8 cellular contexts compared by ENCODE assay signal in genomic region chr16:15897834-15898254, GRCh38. TPM values are rescaled to one million over a fixed set of nuclear protein-coding genes. Genes with fewer than 3 reads are reported as not detected.
DNase-seq lines count a peak whose midpoint lies in the region; ATAC-seq, FAIRE-seq and TF ChIP-seq lines count a peak whose summit lies in the region.

No MANE protein-coding gene starts in this region.

- no peaks in the 10 kb centered on the region for H3K36me3 ChIP-seq in H1 (ENCODE audit: control insufficient read depth in 2 of 4, insufficient read depth in 4 of 4, low read length in 3 of 4)
- H3K36me3 ChIP-seq in esophagus squamous epithelium: no peaks in the 10 kb centered on the region

- no peak overlapping the region for H3K14ac ChIP-seq in H1 (ENCODE audit: insufficient read length)

- H3K23me2 ChIP-seq in H1 (ENCODE audit: low read depth, low read length): peaks cover 3% of the 10 kb centered on the region; the same call in 1 of the 2 replicates

- H4K91ac ChIP-seq in H1 (replicated peaks; ENCODE audit: insufficient read length, low read length): no peak overlapping the region

- H3K27ac ChIP-seq in H1 (ENCODE audit: low read depth, low read length): no peak overlapping the region
- H3K27ac ChIP-seq in esophagus squamous epithelium: no peak overlapping the region

- intact Hi-C loops in esophagus squamous epithelium (cut with DNase I): no loop called here

- no peak overlapping the region for H4K5ac ChIP-seq in H1 (ENCODE audit: insufficient read length, low read depth, low read length)

- no peak overlapping the region for H3K23ac ChIP-seq in H1 (ENCODE audit: insufficient read length)

- TF ChIP-seq RAD21 in H1 (IDR thresholded peaks at IDR 0.05 in 1 of 2, conservative IDR thresholded peaks at IDR 0.05 in 1 of 2; ENCODE audit: low read depth in 2 of 2, low read length in 2 of 2): no peak

- no peaks in the 10 kb centered on the region for H3K9me3 ChIP-seq in H1 (ENCODE audit: insufficient read depth in 2 of 2, low read depth in 1 of 2, low read length in 1 of 2)
- H3K9me3 ChIP-seq in esophagus squamous epithelium: no peaks in the 10 kb centered on the region

- CTCF ChIA-PET in AG04449 (lab: Yijun Ruan, JAX): interaction anchor here (5.4 kb wide), 1 partner anchor 10 kb away, joined by 24 read pairs; the partner anchor contains the start of gene CEP20
- CTCF ChIA-PET in H1 (lab: Charles Lee; ENCODE audit: partially characterized antibody): interaction anchor here (0.8 to 1.0 kb wide), 2 partner anchors 24 to 164 kb away, joined by 3 read pairs; no protein-coding TSS in a partner anchor

- peak overlapping the region; percentile 40 for H2AFZ ChIP-seq in H1 (ENCODE audit: low read length)

- POLR2A ChIA-PET in AG04449 (lab: Yijun Ruan, JAX) (no interaction called here), H1 (lab: Charles Lee; ENCODE audit: partially characterized antibody) (interaction anchor here (1.0 to 3.9 kb wide), 3 partner anchors 10 to 71 kb away, joined by 3 to 20 read pairs (median 3); partner anchors contain the start of gene CEP20)

- no peak overlapping the region for H2AK5ac ChIP-seq in H1 (ENCODE audit: low read depth, low read length)

- no peak overlapping the region for H3K4ac ChIP-seq in H1 (replicated peaks; ENCODE audit: insufficient read length, low read depth, low read length)

- TF ChIP-seq CTCF in AG04449 (IDR thresholded peaks at IDR 0.05; ENCODE audit: insufficient read depth, low read length, missing control alignments) (no peak), H1 (IDR thresholded peaks at IDR 0.05; ENCODE audit: control extremely low read depth in 1 of 3, insufficient read depth in 1 of 3, low read depth in 1 of 3, low read length in 3 of 3) (no peak), esophagus squamous epithelium (IDR thresholded peaks at IDR 0.05) (no peak)

- FAIRE-seq in H1 (lab: Jason Lieb, UNC): no peak

- no peaks in the 10 kb centered on the region for H3K4me1 ChIP-seq in H1 (replicated peaks in 1 of 4; ENCODE audit: control insufficient read depth in 3 of 4, insufficient read depth in 4 of 4, low read length in 3 of 4)
- H3K4me1 ChIP-seq in esophagus squamous epithelium: peaks cover 7 to 77% (median 12%) of the 10 kb centered on the region in 3 donors

- no peak overlapping the region for H2BK120ac ChIP-seq in H1 (replicated peaks; ENCODE audit: low read depth, low read length)

- no peak overlapping the region for H2BK5ac ChIP-seq in H1 (ENCODE audit: low read depth, low read length)

- H2BK12ac ChIP-seq in H1 (ENCODE audit: low read depth, low read length): peak overlapping the region; percentile 85; the same call in 1 of the 2 replicates

- H4K8ac ChIP-seq in H1 (ENCODE audit: extremely low read depth, insufficient read depth, low read length): no peak overlapping the region

- no peak overlapping the region for H3K56ac ChIP-seq in H1 (replicated peaks; ENCODE audit: insufficient read length, low read depth, low read length)

- no peak overlapping the region for H2BK20ac ChIP-seq in H1 (ENCODE audit: low read length)

- TF ChIP-seq POLR2A in H1 (IDR thresholded peaks at IDR 0.05; ENCODE audit: control extremely low read depth in 1 of 2, low read depth in 2 of 2, low read length in 2 of 2): no peak
- no peak for TF ChIP-seq POLR2A in esophagus squamous epithelium (IDR thresholded peaks at IDR 0.05)

- no peak overlapping the region for H3K18ac ChIP-seq in H1 (ENCODE audit: extremely low read depth, low read length)

- peak overlapping the region; percentile 12; the same call in 1 of the 2 replicates for H3K4me3 ChIP-seq in AG04449 (ENCODE audit: low read depth, low read length)
- H3K4me3 ChIP-seq in H1 (ENCODE audit: extremely low read depth in 1 of 4, insufficient read depth in 2 of 4, low read depth in 3 of 4, low read length in 4 of 4): no peak overlapping the region
- no peak overlapping the region for H3K4me3 ChIP-seq in esophagus squamous epithelium

- ATAC-seq in GM19452 (IDR thresholded peaks at IDR 0.05; ENCODE audit: unreplicated experiment): peak; percentile 48
- no peak for ATAC-seq in HG03378 (IDR thresholded peaks at IDR 0.05; ENCODE audit: unreplicated experiment)

- H4K20me1 ChIP-seq in H1 (replicated peaks in 1 of 2; ENCODE audit: control insufficient read depth in 1 of 2, insufficient read depth in 2 of 2, low read length in 2 of 2): no peaks in the 10 kb centered on the region

- no peaks in the 10 kb centered on the region for H3K79me1 ChIP-seq in H1 (ENCODE audit: low read depth, low read length)

- H3K27me3 ChIP-seq in H1 (replicated peaks in 1 of 4; ENCODE audit: control insufficient read depth in 3 of 4, extremely low read depth in 1 of 4, insufficient read depth in 3 of 4, low read length in 3 of 4) (no peaks in the 10 kb centered on the region), esophagus squamous epithelium (no peaks in the 10 kb centered on the region)

- H3K9ac ChIP-seq in H1 (replicated peaks in 1 of 4; ENCODE audit: extremely low read depth in 1 of 4, low read depth in 3 of 4, low read length in 3 of 4): no peak overlapping the region

- no peak overlapping the region for H3K4me2 ChIP-seq in H1 (ENCODE audit: insufficient read depth in 1 of 2, low read depth in 2 of 2, low read length in 2 of 2)

- DNase-seq in AG04449 (ENCODE audit: low read depth, low spot score) (no peak), MV-4-11 (lab: John Stamatoyannopoulos, UW) (peak; percentile 81), H1 (ENCODE audit: low read depth in 1 of 2, low spot score in 2 of 2) (no peak), NCI-H128 (lab: John Stamatoyannopoulos, UW; ENCODE audit: unreplicated experiment) (no peak), occipital lobe (lab: John Stamatoyannopoulos, UW) (no peak), esophagus squamous epithelium (lab: John Stamatoyannopoulos, UW) (no peak)

- H2BK15ac ChIP-seq in H1 (ENCODE audit: low read length): 0 out of 2 replicates have a peak overlapping the region, but pooled peaks have one; percentile 72

- no peaks in the 10 kb centered on the region for H3K79me2 ChIP-seq in H1 (ENCODE audit: control insufficient read depth in 1 of 2, insufficient read depth in 2 of 2, low read length in 2 of 2)

- WGBS in H1 (ENCODE audit: extremely low coverage in 1 of 2, insufficient coverage in 1 of 2, insufficient read length in 1 of 2, insufficient replicate concordance in 2 of 2, low coverage in 1 of 2, low lambda C conversion rate in 2 of 2, missing lambda C conversion rate in 1 of 2), 2 experiments: 82% methylated on average over 5 of the region's 5 CpGs; no CpG with 5 or more reads in 1 of the 2 experiments
- 28 to 45% methylated on average over 5 of the region's 5 CpGs for WGBS in esophagus squamous epithelium, 2 donors

- TF ChIP-seq EP300 in H1 (IDR thresholded peaks at IDR 0.05; ENCODE audit: borderline replicate concordance in 1 of 2, low read depth in 2 of 2, low read length in 2 of 2): no peak

TF ChIP-seq in H1, 55 proteins besides CTCF, POLR2A, EP300 and RAD21 (continues in another document):
- TF ChIP-seq RFX5 (IDR thresholded peaks at IDR 0.05; ENCODE audit: borderline replicate concordance, low read depth, low read length) (no peak), BACH1 (IDR thresholded peaks at IDR 0.05; ENCODE audit: low read length) (peak; percentile 47; the same call in 1 of the 2 replicates), KDM4A (IDR thresholded peaks at IDR 0.05; ENCODE audit: low read depth, low read length, severe bottlenecking) (no peak)

RNA-seq across cellular contexts. Expression of gene CEP20, which starts 9.4 kb away (rescaled TPM):
- total RNA-seq in H1 (2021; fragmentation: NEBNext Ultra II Directional; extraction: Animal tissue kit (Norgen Biotek cat#: 25700)): 33.2 and 49.0 TPM in 2 replicates
- 10.2 and 16.2 TPM in 2 replicates for polyA plus RNA-seq in H1 (2011; rRNA removed)
- polyA plus RNA-seq in H1 (2011; cell fraction: cytosol; rRNA removed): 20.7 TPM
- polyA plus RNA-seq in H1 (2011; cell fraction: nucleus; rRNA removed): 6.0 TPM
- 17.0 to 42.4 TPM (median 19.0 TPM) in 4 replicates for polyA plus RNA-seq in H1 (2012, experiment 1 of 2)
- polyA plus RNA-seq in H1 (2012, experiment 2 of 2): 8.8 TPM
- 28.9 TPM for polyA plus RNA-seq in H1 (2013, experiment 1 of 2)
- 34.3 TPM for polyA plus RNA-seq in H1 (2013, experiment 2 of 2)
- 14.8 and 30.1 TPM in 2 replicates for polyA minus RNA-seq in H1 (2011; rRNA and poly(A)+ RNA removed)
- polyA minus RNA-seq in H1 (2011; cell fraction: cytosol; rRNA and poly(A)+ RNA removed): 13.4 TPM
- 9.7 TPM for polyA minus RNA-seq in H1 (2011; cell fraction: nucleus; rRNA and poly(A)+ RNA removed)
- total RNA-seq in occipital lobe: 38.2 TPM
- 10 to 100 TPM; 36.1 to 74.3 (median 42.5) TPM for total RNA-seq in esophagus squamous epithelium

RNA-seq across cellular contexts. Expression of gene MYH11, which starts 41.0 kb away (rescaled TPM):
- 0.71 and 0.78 TPM in 2 replicates for total RNA-seq in H1 (2021; fragmentation: NEBNext Ultra II Directional; extraction: Animal tissue kit (Norgen Biotek cat#: 25700))
- 0.11 and 0.20 TPM in 2 replicates for polyA plus RNA-seq in H1 (2011; rRNA removed)
- 0.40 TPM for polyA plus RNA-seq in H1 (2011; cell fraction: cytosol; rRNA removed)
- 0.39 TPM for polyA plus RNA-seq in H1 (2011; cell fraction: nucleus; rRNA removed)
- 0.93 to 1.4 TPM (median 1.0 TPM) in 4 replicates for polyA plus RNA-seq in H1 (2012, experiment 1 of 2)
- 0.21 TPM for polyA plus RNA-seq in H1 (2012, experiment 2 of 2)
- 0.63 TPM for polyA plus RNA-seq in H1 (2013, experiment 1 of 2)
- 0.79 TPM for polyA plus RNA-seq in H1 (2013, experiment 2 of 2)
- polyA minus RNA-seq in H1 (2011; rRNA and poly(A)+ RNA removed): 0.60 and 0.63 TPM in 2 replicates
- 0.73 TPM for polyA minus RNA-seq in H1 (2011; cell fraction: cytosol; rRNA and poly(A)+ RNA removed)
- polyA minus RNA-seq in H1 (2011; cell fraction: nucleus; rRNA and poly(A)+ RNA removed): 0.50 TPM
- under 0.01 TPM for total RNA-seq in occipital lobe
- total RNA-seq in esophagus squamous epithelium: 1,000 to 10,000 TPM in 1 of 4 donors, 100 to 1,000 TPM in 3; 121 to 1,349 (median 217) TPM

RNA-seq across cellular contexts. Expression of gene ABCC1, which starts 51.6 kb away (rescaled TPM):
- 65.7 and 66.8 TPM in 2 replicates for total RNA-seq in H1 (2021; fragmentation: NEBNext Ultra II Directional; extraction: Animal tissue kit (Norgen Biotek cat#: 25700))
- 42.6 and 73.9 TPM in 2 replicates for polyA plus RNA-seq in H1 (2011; rRNA removed)
- polyA plus RNA-seq in H1 (2011; cell fraction: cytosol; rRNA removed): 25.1 TPM
- polyA plus RNA-seq in H1 (2011; cell fraction: nucleus; rRNA removed): 102 TPM
- polyA plus RNA-seq in H1 (2012, experiment 1 of 2): 54.4 to 58.9 TPM (median 57.1 TPM) in 4 replicates
- 24.2 TPM for polyA plus RNA-seq in H1 (2012, experiment 2 of 2)
- polyA plus RNA-seq in H1 (2013, experiment 1 of 2): 67.0 TPM
- polyA plus RNA-seq in H1 (2013, experiment 2 of 2): 55.1 TPM
- 121 and 123 TPM in 2 replicates for polyA minus RNA-seq in H1 (2011; rRNA and poly(A)+ RNA removed)
- 62.4 TPM for polyA minus RNA-seq in H1 (2011; cell fraction: cytosol; rRNA and poly(A)+ RNA removed)
- 75.8 TPM for polyA minus RNA-seq in H1 (2011; cell fraction: nucleus; rRNA and poly(A)+ RNA removed)
- total RNA-seq in occipital lobe (10.5 TPM), esophagus squamous epithelium (10 to 100 TPM; 22.9 to 56.7 (median 46.9) TPM)

Comparison
In these comparisons a context has a peak if more than half of its experiments do, and no peak if none do; other contexts are left out.
1. RNA of gene MYH11, which starts 41.0 kb away (total RNA-seq): 121 to 1,349 TPM in esophagus squamous epithelium; 0.71 to 0.78 TPM in H1 and under 0.01 TPM in occipital lobe (single experiment); every median in the first group is over 10 times any median in the second.